8 cellular contexts compared by ENCODE assay signal in genomic region chr9:133347985-133348762, GRCh38. TPM values are rescaled to one million over a fixed set of nuclear protein-coding genes. Genes with fewer than 3 reads are reported as not detected.
DNase-seq lines count a peak whose midpoint lies in the region; ATAC-seq and TF ChIP-seq lines count a peak whose summit lies in the region.

MED22 (minus strand) TSS chr9:133348131; CDS start chr9:133346662, 1,469 bp downstream.
RPL7A (plus strand) TSS chr9:133348218; CDS start chr9:133348244, 26 bp downstream.

- intact Hi-C loops in left colon (cut with DNase I, micrococcal nuclease): no loop called here

- no peak for TF ChIP-seq CTCF in AG10803 (conservative IDR thresholded peaks at IDR 0.05; ENCODE audit: low read length)

- peak within 1 kb of the TSS; percentile 85 for H3K27ac ChIP-seq in cingulate gyrus (ENCODE audit: low read depth, low read length)

- ATAC-seq in GM19043 (IDR thresholded peaks at IDR 0.05; ENCODE audit: low read depth, unreplicated experiment) (peak; percentile 52), HG03457 (IDR thresholded peaks at IDR 0.05; ENCODE audit: unreplicated experiment) (peak; percentile 48), left colon (peak; percentile 89)

- H3K4me3 ChIP-seq in AG10803 (ENCODE audit: low read length): peak within 1 kb of the TSS; percentile 100

- DNase-seq in AG10803 (ENCODE audit: low read depth) (peak; percentile 96), NCI-H526 (lab: John Stamatoyannopoulos, UW) (peak; percentile 82 to 92), left colon (peak; percentile 95 to 96)
- peak; percentile 96 for DNase-seq in activated CD4-positive, alpha-beta T cell treated with anti-CD3 and anti-CD28 coated beads for 48 hours
- DNase-seq in stimulated activated CD4-positive, alpha-beta T cell treated with anti-CD3 and anti-CD28 coated beads, Interleukin-1b, Interleukin-23, amount 100 ng/mL, for 4 hours (ENCODE audit: low read depth in 2 of 2): peak; percentile 84 to 89

RNA-seq across cellular contexts. Expression of gene MED22, which starts in this region (rescaled TPM):
- 10 to 100 TPM; 18.8 to 20.3 TPM for total RNA-seq in left colon

RNA-seq across cellular contexts. Expression of gene RPL7A, which starts in this region (rescaled TPM):
- 1,000 to 10,000 TPM; 1,331 to 1,405 TPM for total RNA-seq in left colon

Comparison
In these comparisons a context has a peak if more than half of its experiments do, and no peak if none do; other contexts are left out.
1. Peak in every context shown above with its lines: DNase-seq, ATAC-seq, H3K4me3 ChIP-seq and H3K27ac ChIP-seq.